ENCODE assay signal across 10 cellular contexts in the genomic region with DNA sequence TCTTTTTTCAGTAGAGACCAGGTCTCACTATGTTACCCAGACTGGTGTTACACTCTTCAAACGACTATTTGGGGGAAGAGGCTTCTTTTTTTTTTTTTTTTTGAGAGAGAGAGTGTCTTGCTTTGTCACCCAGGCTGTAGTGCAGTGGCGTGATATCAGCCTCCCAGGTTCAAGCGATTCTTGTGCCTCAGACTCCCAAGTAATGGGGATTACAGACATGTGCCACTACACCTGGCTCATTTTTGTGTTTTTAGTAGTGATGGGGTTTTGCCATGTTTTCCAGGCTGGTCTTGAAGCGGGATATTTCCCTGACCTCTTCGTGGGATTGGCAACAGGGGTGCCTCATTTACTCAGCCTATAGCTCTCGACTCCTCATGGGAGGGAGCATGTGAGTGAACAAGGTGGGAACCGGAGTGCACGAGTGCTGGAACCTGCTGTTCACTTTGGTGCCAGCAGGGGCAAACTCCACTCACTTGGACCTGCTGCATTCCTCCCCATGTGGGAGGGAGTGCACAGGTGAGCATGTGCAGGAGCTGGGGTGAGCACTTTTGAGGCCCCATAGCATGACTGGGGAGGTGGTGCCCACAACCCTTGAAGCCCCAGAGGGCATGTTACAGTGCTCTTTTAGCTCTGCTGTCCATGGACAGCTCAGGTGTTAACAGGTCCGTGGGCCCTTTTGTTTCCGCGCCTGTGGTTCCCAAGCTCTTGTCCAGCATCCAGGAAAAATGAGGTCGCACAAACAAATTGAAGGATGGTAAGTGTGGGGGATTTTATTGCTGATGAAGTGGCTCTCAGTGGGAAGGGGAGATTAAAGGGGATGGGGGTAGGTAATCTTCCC.
DNase-seq lines count a peak whose midpoint lies in the region; ATAC-seq and TF ChIP-seq lines count a peak whose summit lies in the region.
"Had no signal": no experiment of that assay in that cellular context is flagged by ENCODE, and none has a peak within 500 bp of the region (broad histone marks: within the 10 kb centered on the region; RNA-seq: fewer than 3 reads in every experiment).

No MANE protein-coding gene starts in this region.

- no peak overlapping the region for H4K91ac ChIP-seq in neuronal stem cell (ENCODE audit: low read depth, low read length, poor library complexity)

- no CpG with 5 or more reads among the region's 12 CpGs for WGBS in neuronal stem cell (ENCODE audit: extremely low coverage in 2 of 2, insufficient read length in 2 of 2, insufficient replicate concordance in 1 of 2), 2 donors

- H3K4me2 ChIP-seq in Loucy (ENCODE audit: low read depth, low read length, poor library complexity, severe bottlenecking) (no peak overlapping the region), neuronal stem cell (ENCODE audit: insufficient read depth, low read length, poor library complexity, severe bottlenecking) (no peak overlapping the region)

- no peaks in the 10 kb centered on the region for H3K36me3 ChIP-seq in Loucy (ENCODE audit: insufficient read depth, low read length)
- H3K36me3 ChIP-seq in neuronal stem cell (replicated peaks in 1 of 2; ENCODE audit: control insufficient read depth in 2 of 2, insufficient read depth in 2 of 2, low read length in 2 of 2): no peaks in the 10 kb centered on the region

- H3K27me3 ChIP-seq in Loucy (ENCODE audit: insufficient read depth, low read length, poor library complexity, severe bottlenecking) (no peaks in the 10 kb centered on the region), neuronal stem cell (ENCODE audit: control insufficient read depth in 3 of 3, insufficient read depth in 3 of 3, low read depth in 1 of 3, low read length in 3 of 3) (no peaks in the 10 kb centered on the region)

- H3K9me3 ChIP-seq in Loucy (ENCODE audit: insufficient read depth, low read depth, low read length) (no peaks in the 10 kb centered on the region; the same call in 1 of the 2 replicates), neuronal stem cell (replicated peaks in 1 of 2; ENCODE audit: control insufficient read depth in 2 of 2, insufficient read depth in 1 of 2, low read depth in 1 of 2, low read length in 2 of 2) (no peaks in the 10 kb centered on the region)

- H3K4me1 ChIP-seq in Loucy (ENCODE audit: insufficient read depth, low read length, poor library complexity, severe bottlenecking): peaks cover 5% of the 10 kb centered on the region
- H3K4me1 ChIP-seq in neuronal stem cell (ENCODE audit: control insufficient read depth in 2 of 2, insufficient read depth in 1 of 2, low read depth in 1 of 2, low read length in 2 of 2): no peaks in the 10 kb centered on the region

- no peak overlapping the region for H2BK15ac ChIP-seq in neuronal stem cell (ENCODE audit: low read length)

- no peak overlapping the region for H4K8ac ChIP-seq in neuronal stem cell (ENCODE audit: low read depth, low read length)

- H4K20me1 ChIP-seq in Loucy (ENCODE audit: insufficient read depth, low read length, poor library complexity, severe bottlenecking): no peaks in the 10 kb centered on the region

- no peaks in the 10 kb centered on the region for H3K9me2 ChIP-seq in Loucy (replicated peaks; ENCODE audit: low read depth, low read length)

- H3F3A ChIP-seq in Loucy (ENCODE audit: low read depth): no peaks in the 10 kb centered on the region

- H3K4ac ChIP-seq in neuronal stem cell (ENCODE audit: low read length): no peak overlapping the region

- H2BK12ac ChIP-seq in neuronal stem cell (ENCODE audit: low read length): no peak overlapping the region

- H3K9me3 Mint-ChIP-seq in chondrocyte (ENCODE audit: low read depth): no peaks in the 10 kb centered on the region

- no peak overlapping the region for H3K27ac Mint-ChIP-seq in chondrocyte (ENCODE audit: unreplicated experiment)
- H3K27ac Mint-ChIP-seq: naive B cell; stimulated activated memory B cell treated with anti-CD40 and anti-IgM and Interleukin-4, amounts not matched to agents 10 μg/mL and 1 μg/mL and 100 μg/mL, for 72 hours had no signal

- H3K79me2 ChIP-seq in Loucy (ENCODE audit: insufficient read depth, low read length): no peaks in the 10 kb centered on the region

- H3K27me3 Mint-ChIP-seq in chondrocyte (ENCODE audit: low read depth): no peaks in the 10 kb centered on the region
- H3K27me3 Mint-ChIP-seq: naive B cell; stimulated activated memory B cell treated with anti-CD40 and anti-IgM and Interleukin-4, amounts not matched to agents 10 μg/mL and 1 μg/mL and 100 μg/mL, for 72 hours had no signal

- no peak overlapping the region for H3K4me3 Mint-ChIP-seq in chondrocyte (ENCODE audit: unreplicated experiment)
- H3K4me3 Mint-ChIP-seq: naive B cell; stimulated activated memory B cell treated with anti-CD40 and anti-IgM and Interleukin-4, amounts not matched to agents 10 μg/mL and 1 μg/mL and 100 μg/mL, for 72 hours had no signal

- DNase-seq in GM10266 (ENCODE audit: extremely low spot score) (no peak), chondrocyte (ENCODE audit: low spot score) (no peak), neuronal stem cell (ENCODE audit: low spot score) (no peak), NCI-H1048 (lab: John Stamatoyannopoulos, UW) (no peak), KBM-7 (no peak)
- DNase-seq: cortex of kidney, naive B cell had no signal

- H3K9ac ChIP-seq in Loucy (ENCODE audit: low read depth, low read length, poor library complexity, severe bottlenecking) (no peak overlapping the region), neuronal stem cell (ENCODE audit: low read depth, low read length, poor library complexity) (no peak overlapping the region)

- peaks cover 13% of the 10 kb centered on the region for H3K4me1 Mint-ChIP-seq in chondrocyte (ENCODE audit: low read depth)

- H2BK120ac ChIP-seq in neuronal stem cell (ENCODE audit: low read depth, low read length): no peak overlapping the region

- TF ChIP-seq CTCF in GM10266 (IDR thresholded peaks at IDR 0.05; ENCODE audit: control insufficient read depth, insufficient read depth, low read depth, missing control alignments): peak; percentile 29
- peak; percentile 47 for TF ChIP-seq CTCF in Loucy (conservative IDR thresholded peaks at IDR 0.05; ENCODE audit: low read length)
- TF ChIP-seq CTCF in chondrocyte (IDR thresholded peaks at IDR 0.05): peak; percentile 62

- no peak overlapping the region for H3K14ac ChIP-seq in neuronal stem cell (ENCODE audit: low read length)

- no peak overlapping the region for H2BK5ac ChIP-seq in neuronal stem cell (ENCODE audit: low read length)

- H2AFZ ChIP-seq in Loucy (ENCODE audit: low read length) (no peak overlapping the region), neuronal stem cell (ENCODE audit: low read length) (no peak overlapping the region)

- H3K18ac ChIP-seq in neuronal stem cell (ENCODE audit: low read length): no peak overlapping the region

- ATAC-seq in GM19023 (IDR thresholded peaks at IDR 0.05; ENCODE audit: unreplicated experiment): no peak
- ATAC-seq: stimulated activated memory B cell treated with anti-CD40 and anti-IgM and Interleukin-4, amounts not matched to agents 10 μg/mL and 1 μg/mL and 100 μg/mL, for 72 hours had no signal

- H3K23ac ChIP-seq in neuronal stem cell (ENCODE audit: low read depth, low read length, poor library complexity): peak overlapping the region; percentile 19

- no peak overlapping the region for H2AK5ac ChIP-seq in neuronal stem cell (ENCODE audit: low read depth, low read length)

- no peaks in the 10 kb centered on the region for H3K79me1 ChIP-seq in neuronal stem cell (ENCODE audit: low read depth, low read length)

- H3K36me3 Mint-ChIP-seq in chondrocyte (ENCODE audit: low read depth): peaks cover 4% of the 10 kb centered on the region

- H3K4me3 ChIP-seq in Loucy (ENCODE audit: low read length, poor library complexity, severe bottlenecking) (no peak overlapping the region), neuronal stem cell (ENCODE audit: low read length in 2 of 2) (no peak overlapping the region)

- H3K27ac ChIP-seq in neuronal stem cell (replicated peaks; ENCODE audit: low read length): no peak overlapping the region

- in situ Hi-C loops in KBM-7 (cut with MboI; ENCODE audit: low pct_unique_long_range_greater_than_20kb, low sequenced_read_pairs): no loop called here
